11 cellular contexts compared by ENCODE assay signal in the genomic region with DNA sequence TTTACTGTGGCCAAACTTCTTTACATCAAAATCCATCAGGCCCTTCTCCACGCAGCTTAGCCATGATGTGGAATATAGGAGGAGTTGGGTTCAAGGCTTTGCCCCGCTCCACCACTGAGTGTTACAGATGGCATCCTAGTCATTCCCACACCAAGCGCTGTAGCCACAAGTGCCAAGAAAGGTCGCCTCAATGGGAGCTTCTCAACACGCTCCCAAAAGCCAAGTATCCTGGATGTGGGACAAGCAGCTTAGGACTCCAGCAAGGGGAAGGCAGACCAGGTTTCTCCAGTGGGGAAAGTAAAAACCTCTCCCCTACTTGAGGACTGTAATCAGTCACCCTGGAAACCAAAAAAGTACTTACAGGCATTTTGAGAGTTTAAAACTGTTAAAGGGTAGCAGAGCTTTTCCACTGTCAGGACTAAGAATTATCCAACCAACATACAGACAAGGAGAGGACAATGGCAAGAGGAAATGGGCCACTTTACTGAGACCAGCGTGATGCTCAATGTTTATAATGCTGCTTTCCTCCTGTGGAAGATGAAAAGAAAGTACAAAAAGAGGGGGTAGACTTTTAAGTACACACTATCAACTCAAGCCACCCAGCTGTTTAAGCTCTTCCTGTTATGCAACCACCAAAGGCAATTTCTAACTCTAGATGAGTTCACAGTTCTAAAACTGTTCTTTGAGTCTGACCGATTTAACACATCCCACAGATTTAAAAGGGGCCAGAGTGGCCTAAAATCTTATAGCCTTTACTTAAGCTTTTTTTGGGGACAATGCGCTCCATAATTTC.
A peak's percentile ranks its signal among the peaks of the same experiment; 100 is the strongest.
DNase-seq lines count a peak whose midpoint lies in the region; ATAC-seq and TF ChIP-seq lines count a peak whose summit lies in the region.
"Had no signal": no experiment of that assay in that cellular context is flagged by ENCODE, and none has a peak within 500 bp of the region (broad histone marks: within the 10 kb centered on the region; RNA-seq: fewer than 3 reads in every experiment).

No MANE protein-coding gene starts in this region.

- H3K36me3 Mint-ChIP-seq in H9 (ENCODE audit: insufficient read depth in 1 of 3, low read depth in 3 of 3): peaks cover 12 to 31% (median 17%) of the 10 kb centered on the region in 3 experiments
- peaks cover 36% of the 10 kb centered on the region for H3K36me3 Mint-ChIP-seq in endothelial cell (ENCODE audit: low read depth, unreplicated experiment)
- peaks cover 8 to 13% of the 10 kb centered on the region in 2 donors for H3K36me3 Mint-ChIP-seq in stimulated activated naive B cell treated with anti-CD40 and anti-IgM and Interleukin-4, amounts not matched to agents 10 μg/mL and 1 μg/mL and 100 μg/mL, for 72 hours

- no peak overlapping the region for H2AK5ac ChIP-seq in H9 (ENCODE audit: insufficient read length, low read length)

- BruUV-seq in OCI-LY7 (replicated peaks; lab: Mats Ljungman, UMichigan): no TSS peak

- no peak overlapping the region for H3K4ac ChIP-seq in H9 (ENCODE audit: low read depth, low read length)

- no peak overlapping the region for H3K14ac ChIP-seq in H9 (ENCODE audit: insufficient read depth, low read length)

- no peaks in the 10 kb centered on the region for H3K79me1 ChIP-seq in H9 (ENCODE audit: insufficient read depth, low read depth, low read length, poor library complexity, severe bottlenecking)

- no peak overlapping the region for H4K8ac ChIP-seq in H9 (replicated peaks; ENCODE audit: insufficient read length, low read depth, low read length)

- POLR2A ChIA-PET in OCI-LY7 (lab: Charles Lee): interaction anchor here (0.5 to 1.2 kb wide), 4 partner anchors 24 to 1198 kb away, joined by 3 to 4 read pairs (median 3); no protein-coding TSS in a partner anchor

- no peak overlapping the region for H2BK20ac ChIP-seq in H9 (ENCODE audit: low read depth, low read length, poor library complexity, severe bottlenecking)

- H2BK15ac ChIP-seq in H9 (ENCODE audit: low read depth, low read length): no peak overlapping the region

- H4K20me1 ChIP-seq in H9 (ENCODE audit: control insufficient read depth, insufficient read depth, insufficient read length): no peaks in the 10 kb centered on the region
- H4K20me1 ChIP-seq in OCI-LY7 (ENCODE audit: insufficient read depth, low read length): no peaks in the 10 kb centered on the region

- no peak overlapping the region for H3T11ph ChIP-seq in H9 (ENCODE audit: low read length)

- H3K4me2 ChIP-seq in H9 (ENCODE audit: insufficient read depth, insufficient read length, low read length): peak overlapping the region; percentile 95
- no peak overlapping the region for H3K4me2 ChIP-seq in OCI-LY7 (ENCODE audit: low read length)

- H3K4me3 Mint-ChIP-seq in H9 (peak overlapping the region; percentile 62 to 70), endothelial cell (ENCODE audit: unreplicated experiment) (peak overlapping the region; percentile 95)
- H3K4me3 Mint-ChIP-seq in stimulated activated naive B cell treated with anti-CD40 and anti-IgM and Interleukin-4, amounts not matched to agents 10 μg/mL and 1 μg/mL and 100 μg/mL, for 72 hours: no peak overlapping the region
- H3K4me3 Mint-ChIP-seq: effector memory CD8-positive, alpha-beta T cell had no signal

- H3K9ac ChIP-seq in H9 (ENCODE audit: extremely low read depth, insufficient read length, low read length): no peak overlapping the region

- no peak overlapping the region for H3K56ac ChIP-seq in H9 (ENCODE audit: insufficient read length, low read depth, low read length)

- H3K27ac ChIP-seq in H9 (ENCODE audit: insufficient read length, low read depth, low read length): peak overlapping the region; percentile 84
- no peak overlapping the region for H3K27ac ChIP-seq in OCI-LY7 (ENCODE audit: low read depth, low read length, poor library complexity, severe bottlenecking)

- no peak overlapping the region for H2BK120ac ChIP-seq in H9 (ENCODE audit: low read depth, low read length, poor library complexity, severe bottlenecking)

- intact Hi-C loops in OCI-LY7 (cut with micrococcal nuclease; ENCODE audit: unreplicated experiment): no loop called here

- no peaks in the 10 kb centered on the region for H3K36me3 ChIP-seq in OCI-LY7 (ENCODE audit: insufficient read depth, low read length)

- H4K91ac ChIP-seq in H9 (ENCODE audit: insufficient read length, low read depth, low read length): no peak overlapping the region

- H3K4me1 Mint-ChIP-seq in H9: peaks cover 39 to 48% of the 10 kb centered on the region in 2 experiments
- peaks cover 57% of the 10 kb centered on the region for H3K4me1 Mint-ChIP-seq in endothelial cell (ENCODE audit: unreplicated experiment)
- H3K4me1 Mint-ChIP-seq in stimulated activated naive B cell treated with anti-CD40 and anti-IgM and Interleukin-4, amounts not matched to agents 10 μg/mL and 1 μg/mL and 100 μg/mL, for 72 hours: peaks cover 4 to 12% of the 10 kb centered on the region in 2 donors

- H3K18ac ChIP-seq in H9 (ENCODE audit: insufficient read length, low read depth, low read length): no peak overlapping the region

- H3K27me3 ChIP-seq in H9 (ENCODE audit: insufficient read depth, low read length): no peaks in the 10 kb centered on the region

- peaks cover 20 to 26% of the 10 kb centered on the region in 2 experiments for H3K9me3 Mint-ChIP-seq in H9
- H3K9me3 Mint-ChIP-seq in endothelial cell (ENCODE audit: unreplicated experiment): peaks cover 4% of the 10 kb centered on the region
- H3K9me3 Mint-ChIP-seq in stimulated activated naive B cell treated with anti-CD40 and anti-IgM and Interleukin-4, amounts not matched to agents 10 μg/mL and 1 μg/mL and 100 μg/mL, for 72 hours: peaks cover 0 to 6% of the 10 kb centered on the region in 2 donors

- H4K5ac ChIP-seq in H9 (ENCODE audit: insufficient read length, low read depth, low read length): no peak overlapping the region

- no CpG with 5 or more reads among the region's 8 CpGs for WGBS in H9 (ENCODE audit: extremely low coverage, insufficient read length, low lambda C conversion rate)

- H3K23ac ChIP-seq in H9 (ENCODE audit: insufficient read length, low read depth, low read length): no peak overlapping the region

- CTCF ChIA-PET in OCI-LY7 (lab: Charles Lee; ENCODE audit: unreplicated experiment): interaction anchor here (0.9 kb wide), 1 partner anchor 60 kb away, joined by 3 read pairs; no protein-coding TSS in a partner anchor

- H3K4me1 ChIP-seq in H9 (ENCODE audit: insufficient read depth, low read length) (peaks cover 11% of the 10 kb centered on the region; the same call in 1 of the 2 replicates), OCI-LY7 (ENCODE audit: insufficient read depth, low read length, poor library complexity, severe bottlenecking) (no peaks in the 10 kb centered on the region)

- H3K27me3 Mint-ChIP-seq in H9 (ENCODE audit: low read depth) (no peaks in the 10 kb centered on the region; the same call in 1 of the 2 replicates), endothelial cell (ENCODE audit: unreplicated experiment) (peaks cover 5% of the 10 kb centered on the region)
- H3K27me3 Mint-ChIP-seq in stimulated activated naive B cell treated with anti-CD40 and anti-IgM and Interleukin-4, amounts not matched to agents 10 μg/mL and 1 μg/mL and 100 μg/mL, for 72 hours: no peaks in the 10 kb centered on the region

- H3K23me2 ChIP-seq in H9 (ENCODE audit: insufficient read length, low read depth, low read length, poor library complexity, severe bottlenecking): peaks cover 7% of the 10 kb centered on the region

- H3K9me2 ChIP-seq in OCI-LY7 (ENCODE audit: insufficient read depth, low read length): no peaks in the 10 kb centered on the region

- H3K27ac Mint-ChIP-seq in H9: peak overlapping the region; percentile 3 to 53 (median 9); a peak in 6 of 7 replicates
- H3K27ac Mint-ChIP-seq in endothelial cell (ENCODE audit: unreplicated experiment): peak overlapping the region; percentile 97
- H3K27ac Mint-ChIP-seq in stimulated activated naive B cell treated with anti-CD40 and anti-IgM and Interleukin-4, amounts not matched to agents 10 μg/mL and 1 μg/mL and 100 μg/mL, for 72 hours: no peak overlapping the region

- no peak overlapping the region for H2AFZ ChIP-seq in H9 (ENCODE audit: low read length)
- no peak overlapping the region for H2AFZ ChIP-seq in OCI-LY7 (ENCODE audit: low read length)

- H3K9me3 ChIP-seq in H9 (ENCODE audit: control insufficient read depth, low read depth, low read length): peaks cover 17% of the 10 kb centered on the region
- H3K9me3 ChIP-seq in OCI-LY7 (ENCODE audit: low read length): 0 out of 2 replicates have a peak, but pooled peaks cover 6% of the 10 kb centered on the region

- H3K4me3 ChIP-seq in OCI-LY7 (ENCODE audit: low read depth, low read length, poor library complexity, severe bottlenecking): no peak overlapping the region

- no peak for ATAC-seq in stimulated activated naive B cell treated with anti-CD40 and anti-IgM and Interleukin-4, amounts not matched to agents 10 μg/mL and 1 μg/mL and 100 μg/mL, for 72 hours (replicated peaks)
- ATAC-seq: effector memory CD8-positive, alpha-beta T cell had no signal

- H3K79me2 ChIP-seq in H9 (ENCODE audit: insufficient read depth, low read length): no peaks in the 10 kb centered on the region
- no peaks in the 10 kb centered on the region for H3K79me2 ChIP-seq in OCI-LY7 (ENCODE audit: insufficient read depth, low read depth, low read length)

- DNase-seq in H9 (no peak), OCI-LY7 (ENCODE audit: low spot score) (peak; percentile 2), endothelial cell (ENCODE audit: low spot score) (no peak), renal cortical epithelial cell (ENCODE audit: low read depth) (peak; percentile 5), NCI-H1694 treated with DMSO at 0.1 percent for 48 hours (lab: John Stamatoyannopoulos, UW) (no peak), retina (no peak), NCI-H82 (lab: John Stamatoyannopoulos, UW) (no peak)
- DNase-seq in stimulated activated naive B cell treated with anti-CD40 and anti-IgM and Interleukin-4, amounts not matched to agents 10 μg/mL and 1 μg/mL and 100 μg/mL, for 72 hours: no peak
- DNase-seq: effector memory CD8-positive, alpha-beta T cell; NCI-H1105 treated with DMSO at 0.1 percent for 48 hours; SHP77 had no signal

- H2BK12ac ChIP-seq in H9 (ENCODE audit: insufficient read length, low read depth, low read length): no peak overlapping the region

- H2BK5ac ChIP-seq in H9 (ENCODE audit: insufficient read length, low read length): peak overlapping the region; percentile 9

- no peak for TF ChIP-seq CTCF in H9 (conservative IDR thresholded peaks at IDR 0.05)
- TF ChIP-seq CTCF in OCI-LY7 (conservative IDR thresholded peaks at IDR 0.05; ENCODE audit: low read length): no peak
- no peak for TF ChIP-seq CTCF in endothelial cell (IDR thresholded peaks at IDR 0.05; ENCODE audit: unreplicated experiment)

Comparison
In these comparisons a context has a peak if more than half of its experiments do, and no peak if none do; other contexts are left out.
1. DNase-seq: peak in OCI-LY7 (single experiment) and renal cortical epithelial cell (single experiment); none in H9 (single experiment), endothelial cell (single experiment), NCI-H1694 treated with DMSO at 0.1 percent for 48 hours (single experiment), stimulated activated naive B cell treated with anti-CD40 and anti-IgM and Interleukin-4, amounts not matched to agents 10 μg/mL and 1 μg/mL and 100 μg/mL, for 72 hours (single experiment), retina (single experiment) and NCI-H82 (single experiment).
2. H3K4me3 Mint-ChIP-seq: peak in H9 (2 of 2) and endothelial cell (single experiment); none in stimulated activated naive B cell treated with anti-CD40 and anti-IgM and Interleukin-4, amounts not matched to agents 10 μg/mL and 1 μg/mL and 100 μg/mL, for 72 hours (0 of 2).